ENCODE assay signal across 8 cellular contexts in the genomic region with DNA sequence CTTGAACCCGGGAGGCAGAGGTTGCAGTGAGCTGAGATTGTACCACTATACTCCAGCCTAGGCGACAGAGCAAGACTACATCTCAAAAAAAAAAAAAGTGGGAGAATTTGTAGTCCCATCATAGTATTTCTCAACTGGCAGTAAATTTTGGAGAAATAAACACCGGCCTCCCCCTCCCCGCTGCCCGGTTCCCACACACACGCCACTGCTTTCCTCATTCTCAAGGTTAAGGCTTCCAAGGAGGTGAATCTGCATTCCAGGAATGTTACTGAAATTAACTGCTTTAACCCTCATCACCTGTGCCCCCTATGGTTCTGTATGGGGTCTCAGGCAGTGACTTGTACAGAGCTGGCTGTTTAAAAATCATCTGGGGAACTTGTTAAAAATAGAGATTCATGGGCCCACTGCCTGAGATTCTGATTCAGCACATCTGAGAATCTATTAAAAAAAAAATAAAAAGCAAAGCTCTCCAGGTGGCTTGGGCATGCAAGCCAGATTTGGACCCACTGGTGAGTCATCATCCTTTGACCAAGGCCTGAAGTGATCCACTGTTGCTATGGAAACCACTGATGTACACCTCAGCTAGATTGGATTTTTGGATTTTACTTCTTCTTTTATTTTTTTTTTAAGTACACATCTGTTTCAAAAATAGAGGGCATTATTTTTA. TPM values are rescaled to one million over a fixed set of nuclear protein-coding genes. Genes with fewer than 3 reads are reported as not detected.
DNase-seq lines count a peak whose midpoint lies in the region; ATAC-seq and TF ChIP-seq lines count a peak whose summit lies in the region.

No MANE protein-coding gene starts in this region.

- no peak for ATAC-seq in GM18907 (IDR thresholded peaks at IDR 0.05; ENCODE audit: unreplicated experiment)
- no peak for ATAC-seq in activated CD8-positive, alpha-beta memory T cell treated with anti-CD3 and anti-CD28 coated beads, Interleukin-2, amount 10 ng/mL, durations not matched to agents 7 days and 5 days

- no peaks in the 10 kb centered on the region for H3K36me3 ChIP-seq in spleen
- no peaks in the 10 kb centered on the region for H3K36me3 ChIP-seq in SJCRH30

- H3K27me3 ChIP-seq in spleen (replicated peaks in 1 of 7) (no peaks in the 10 kb centered on the region), SJCRH30 (no peaks in the 10 kb centered on the region)

- no peaks in the 10 kb centered on the region for H3K9me3 Mint-ChIP-seq in HFFc6
- H3K9me3 Mint-ChIP-seq in activated CD8-positive, alpha-beta memory T cell treated with anti-CD3 and anti-CD28 coated beads, Interleukin-2, amount 10 ng/mL, durations not matched to agents 7 days and 5 days (ENCODE audit: low read depth): no peaks in the 10 kb centered on the region

- intact Hi-C loops in spleen (cut with DNase I; ENCODE audit: low total_unique reads): no loop called here

- H3K4me1 ChIP-seq in spleen: peaks cover 0 to 4% (median 2%) of the 10 kb centered on the region in 6 donors
- no peaks in the 10 kb centered on the region for H3K4me1 ChIP-seq in SJCRH30

- no peak for TF ChIP-seq POLR2A in spleen (IDR thresholded peaks at IDR 0.05)

- DNase-seq in Daoy (ENCODE audit: low read depth) (peak; percentile 85), HFFc6 (peak; percentile 77), NCI-H524 treated with DMSO at 0.1 percent for 48 hours (lab: John Stamatoyannopoulos, UW) (peak; percentile 38), fibroblast of pulmonary artery (ENCODE audit: low read depth) (peak; percentile 49), spleen (no peak), SJCRH30 (no peak)
- no peak for DNase-seq in activated CD8-positive, alpha-beta memory T cell treated with anti-CD3 and anti-CD28 coated beads, Interleukin-2, amount 10 ng/mL, durations not matched to agents 7 days and 5 days

- H3K9me3 ChIP-seq in spleen (no peaks in the 10 kb centered on the region), SJCRH30 (replicated peaks) (no peaks in the 10 kb centered on the region)

- H3K4me3 ChIP-seq in fibroblast of pulmonary artery (replicated peaks; ENCODE audit: low read depth, low read length) (no peak overlapping the region), spleen (no peak overlapping the region), SJCRH30 (no peak overlapping the region)

- no peaks in the 10 kb centered on the region for H3K36me3 Mint-ChIP-seq in HFFc6 (ENCODE audit: low read depth)
- no peaks in the 10 kb centered on the region for H3K36me3 Mint-ChIP-seq in activated CD8-positive, alpha-beta memory T cell treated with anti-CD3 and anti-CD28 coated beads, Interleukin-2, amount 10 ng/mL, durations not matched to agents 7 days and 5 days

- H3K4me1 Mint-ChIP-seq in HFFc6 (ENCODE audit: low read depth): peaks cover 13% of the 10 kb centered on the region
- no peaks in the 10 kb centered on the region for H3K4me1 Mint-ChIP-seq in activated CD8-positive, alpha-beta memory T cell treated with anti-CD3 and anti-CD28 coated beads, Interleukin-2, amount 10 ng/mL, durations not matched to agents 7 days and 5 days

- TF ChIP-seq CTCF in HFFc6 (IDR thresholded peaks at IDR 0.05): no peak
- no peak for TF ChIP-seq CTCF in fibroblast of pulmonary artery (IDR thresholded peaks at IDR 0.05; ENCODE audit: low read length, missing control alignments)
- no peak for TF ChIP-seq CTCF in spleen (IDR thresholded peaks at IDR 0.05 in 8 of 11, conservative IDR thresholded peaks at IDR 0.05 in 3 of 11)

- H3K27ac Mint-ChIP-seq in HFFc6: peak overlapping the region; percentile 55; the same call in 1 of the 2 replicates
- H3K27ac Mint-ChIP-seq in activated CD8-positive, alpha-beta memory T cell treated with anti-CD3 and anti-CD28 coated beads, Interleukin-2, amount 10 ng/mL, durations not matched to agents 7 days and 5 days: no peak overlapping the region

- WGBS in spleen, 5 donors: 88 to 94% (median 92%) methylated on average over 6 of the region's 6 CpGs

- H3K27ac ChIP-seq in spleen (no peak overlapping the region), SJCRH30 (no peak overlapping the region)

- H3K4me3 Mint-ChIP-seq in HFFc6: no peak overlapping the region
- no peak overlapping the region for H3K4me3 Mint-ChIP-seq in activated CD8-positive, alpha-beta memory T cell treated with anti-CD3 and anti-CD28 coated beads, Interleukin-2, amount 10 ng/mL, durations not matched to agents 7 days and 5 days

- CTCF ChIA-PET in activated CD8-positive, alpha-beta memory T cell treated with anti-CD3 and anti-CD28 coated beads, Interleukin-2, amount 10 ng/mL, durations not matched to agents 7 days and 5 days (lab: Charles Lee): interaction anchor here (2.0 kb wide), 1 partner anchor 29 kb away, joined by 6 read pairs; no protein-coding TSS in a partner anchor

- H3K27me3 Mint-ChIP-seq in HFFc6 (ENCODE audit: insufficient read depth): peaks cover 22% of the 10 kb centered on the region
- H3K27me3 Mint-ChIP-seq in activated CD8-positive, alpha-beta memory T cell treated with anti-CD3 and anti-CD28 coated beads, Interleukin-2, amount 10 ng/mL, durations not matched to agents 7 days and 5 days: peaks cover 13% of the 10 kb centered on the region

RNA-seq across cellular contexts. Expression of a gene that starts 50.1 kb away (rescaled TPM):
- total RNA-seq in Daoy (2014; rRNA removed; shearing (Covaris generic)): 89.4 and 111 TPM in 2 replicates
- total RNA-seq in HFFc6 (2021; fragmentation: NEBNext Ultra II Directional; extraction: Animal tissue kit (Norgen Biotek cat#: 25700)): 10 to 100 TPM; 36.3 to 55.3 (median 46.6) TPM
- total RNA-seq in spleen: 10 to 100 TPM; 16.4 to 42.5 (median 23.6) TPM
- polyA plus RNA-seq in spleen: 10 to 100 TPM; 24.5 to 36.6 (median 34.5) TPM
- total RNA-seq in activated CD8-positive, alpha-beta memory T cell treated with anti-CD3 and anti-CD28 coated beads, Interleukin-2, amount 10 ng/mL, durations not matched to agents 7 days and 5 days: 10 to 100 TPM; 46.3 to 66.3 TPM
- 57.1 and 70.8 TPM in 2 replicates for total RNA-seq in SJCRH30 (2014; rRNA removed; shearing (Covaris generic))

RNA-seq across cellular contexts. Expression of a gene that starts 54.0 kb away (rescaled TPM):
- total RNA-seq in Daoy (2014; rRNA removed; shearing (Covaris generic)): 50.0 and 58.1 TPM in 2 replicates
- total RNA-seq in HFFc6 (2021; fragmentation: NEBNext Ultra II Directional; extraction: Animal tissue kit (Norgen Biotek cat#: 25700)): 10 to 100 TPM; 83.0 to 93.4 (median 87.6) TPM
- 10 to 100 TPM; 50.4 to 80.9 (median 72.2) TPM for total RNA-seq in spleen
- polyA plus RNA-seq in spleen: 10 to 100 TPM; 30.7 to 43.4 (median 35.1) TPM
- 100 to 1,000 TPM; 130 to 162 TPM for total RNA-seq in activated CD8-positive, alpha-beta memory T cell treated with anti-CD3 and anti-CD28 coated beads, Interleukin-2, amount 10 ng/mL, durations not matched to agents 7 days and 5 days
- 156 and 162 TPM in 2 replicates for total RNA-seq in SJCRH30 (2014; rRNA removed; shearing (Covaris generic))

Comparison
In these comparisons a context has a peak if more than half of its experiments do, and no peak if none do; other contexts are left out.
1. DNase-seq: peak in Daoy (single experiment), HFFc6 (single experiment), NCI-H524 treated with DMSO at 0.1 percent for 48 hours (single experiment) and fibroblast of pulmonary artery (single experiment); none in spleen (single experiment), activated CD8-positive, alpha-beta memory T cell treated with anti-CD3 and anti-CD28 coated beads, Interleukin-2, amount 10 ng/mL, durations not matched to agents 7 days and 5 days (single experiment) and SJCRH30 (0 of 2).